ENCODE assay signal across 23 cellular contexts in genomic region chr1:100799954-100800612, GRCh38.
DNase-seq lines count a peak whose midpoint lies in the region; ATAC-seq, FAIRE-seq and TF ChIP-seq lines count a peak whose summit lies in the region.
"Had no signal": no experiment of that assay in that cellular context is flagged by ENCODE, and none has a peak within 500 bp of the region (broad histone marks: within the 10 kb centered on the region; RNA-seq: fewer than 3 reads in every experiment).

No MANE protein-coding gene starts in this region.

- no peak for FAIRE-seq in astrocyte (lab: Jason Lieb, UNC)

- no peaks in the 10 kb centered on the region for H4K20me1 ChIP-seq in astrocyte (ENCODE audit: insufficient read depth, low read length)

- DNase-seq in GM03348 (ENCODE audit: low spot score) (peak; percentile 25), astrocyte (ENCODE audit: low read depth) (peak; percentile 84), fibroblast of villous mesenchyme (ENCODE audit: low read depth) (peak; percentile 61), non-pigmented ciliary epithelial cell (ENCODE audit: low read depth) (peak; percentile 36), KG1 (lab: John Stamatoyannopoulos, UW) (no peak)
- no peak for DNase-seq in activated CD4-positive, alpha-beta memory T cell treated with anti-CD3 and anti-CD28 coated beads for 36 hours
- DNase-seq in activated CD8-positive, alpha-beta memory T cell treated with anti-CD3 and anti-CD28 coated beads, Interleukin-2, amount 10 ng/mL, durations not matched to agents 7 days and 5 days, result no peak
- no peak for DNase-seq in CD4-positive, alpha-beta memory T cell
- DNase-seq: activated naive CD4-positive, alpha-beta T cell treated with anti-CD3 and anti-CD28 coated beads for 36 hours; CD4-positive, CD25-positive, alpha-beta regulatory T cell; DND-41; effector memory CD8-positive, alpha-beta T cell; H7; MM.1S; NCI-H1694 treated with DMSO at 0.1 percent for 48 hours; NCI-H345; stimulated activated CD4-positive, alpha-beta T cell treated with anti-CD3 and anti-CD28 coated beads, Interleukin-1b, Interleukin-23, amount 100 ng/mL, for 48 hours; T-cell had no signal

- H3K27me3 Mint-ChIP-seq in astrocyte (ENCODE audit: low read depth, unreplicated experiment), result no peaks in the 10 kb centered on the region
- H3K27me3 Mint-ChIP-seq in activated CD4-positive, alpha-beta memory T cell treated with anti-CD3 and anti-CD28 coated beads for 36 hours, result peaks cover 12% of the 10 kb centered on the region
- H3K27me3 Mint-ChIP-seq in activated CD8-positive, alpha-beta memory T cell treated with anti-CD3 and anti-CD28 coated beads, Interleukin-2, amount 10 ng/mL, durations not matched to agents 7 days and 5 days, result peaks cover 31% of the 10 kb centered on the region
- H3K27me3 Mint-ChIP-seq in CD4-positive, alpha-beta memory T cell, result peaks cover 13 to 18% of the 10 kb centered on the region in 2 donors
- H3K27me3 Mint-ChIP-seq: brain had no signal

- TF ChIP-seq CTCF in astrocyte (IDR thresholded peaks at IDR 0.05; ENCODE audit: insufficient read depth, low read depth, low read length) (no peak), fibroblast of villous mesenchyme (IDR thresholded peaks at IDR 0.05; ENCODE audit: insufficient read depth, low read depth, low read length) (no peak)

- no peaks in the 10 kb centered on the region for H3K36me3 ChIP-seq in astrocyte (ENCODE audit: insufficient read depth, low read length)
- no peaks in the 10 kb centered on the region for H3K36me3 ChIP-seq in CD4-positive, alpha-beta memory T cell (ENCODE audit: insufficient read depth, low read length)
- H3K36me3 ChIP-seq: neutrophil had no signal

- H3K4me1 Mint-ChIP-seq in astrocyte (ENCODE audit: low read depth, unreplicated experiment), result peaks cover 8% of the 10 kb centered on the region
- no peaks in the 10 kb centered on the region for H3K4me1 Mint-ChIP-seq in activated CD4-positive, alpha-beta memory T cell treated with anti-CD3 and anti-CD28 coated beads for 36 hours (ENCODE audit: low read depth)
- H3K4me1 Mint-ChIP-seq in activated CD8-positive, alpha-beta memory T cell treated with anti-CD3 and anti-CD28 coated beads, Interleukin-2, amount 10 ng/mL, durations not matched to agents 7 days and 5 days, result no peaks in the 10 kb centered on the region
- no peaks in the 10 kb centered on the region for H3K4me1 Mint-ChIP-seq in CD4-positive, alpha-beta memory T cell
- H3K4me1 Mint-ChIP-seq: CD4-positive, CD25-positive, alpha-beta regulatory T cell; T-cell had no signal

- ATAC-seq in activated CD8-positive, alpha-beta memory T cell treated with anti-CD3 and anti-CD28 coated beads, Interleukin-2, amount 10 ng/mL, durations not matched to agents 7 days and 5 days, result no peak
- ATAC-seq: effector memory CD8-positive, alpha-beta T cell; sciatic nerve; T-cell had no signal

- intact Hi-C loops in activated CD4-positive, alpha-beta memory T cell treated with anti-CD3 and anti-CD28 coated beads for 36 hours (cut with micrococcal nuclease), result no loop called here
- intact Hi-C loops in CD4-positive, alpha-beta memory T cell (cut with micrococcal nuclease), result no loop called here

- H3K4me2 ChIP-seq in astrocyte (ENCODE audit: low read length), result no peak overlapping the region

- peaks cover 9% of the 10 kb centered on the region for H3K9me3 Mint-ChIP-seq in astrocyte (ENCODE audit: unreplicated experiment)
- peaks cover 15% of the 10 kb centered on the region for H3K9me3 Mint-ChIP-seq in activated CD4-positive, alpha-beta memory T cell treated with anti-CD3 and anti-CD28 coated beads for 36 hours
- H3K9me3 Mint-ChIP-seq in activated CD8-positive, alpha-beta memory T cell treated with anti-CD3 and anti-CD28 coated beads, Interleukin-2, amount 10 ng/mL, durations not matched to agents 7 days and 5 days (ENCODE audit: low read depth), result peaks cover 2% of the 10 kb centered on the region
- peaks cover 0 to 22% (median 12%) of the 10 kb centered on the region in 8 donors for H3K9me3 Mint-ChIP-seq in CD4-positive, alpha-beta memory T cell
- H3K9me3 Mint-ChIP-seq: stimulated activated naive CD8-positive, alpha-beta T cell treated with anti-CD3 and anti-CD28 coated beads, Interleukin-15, Interleukin-2, amounts not matched to agents 100 ng/mL and 50 ng/mL, for 24 hours had no signal

- H3K9ac ChIP-seq in astrocyte (ENCODE audit: low read length), result no peak overlapping the region

- H3K4me3 ChIP-seq in astrocyte (ENCODE audit: insufficient read depth, low read depth, low read length), result no peak overlapping the region
- no peak overlapping the region for H3K4me3 ChIP-seq in fibroblast of villous mesenchyme (ENCODE audit: low read depth, low read length)
- no peak overlapping the region for H3K4me3 ChIP-seq in CD4-positive, alpha-beta memory T cell (ENCODE audit: low read length in 2 of 2)

- no peak overlapping the region for H2AFZ ChIP-seq in astrocyte (ENCODE audit: low read depth, low read length)

- no peak overlapping the region for H3K27ac ChIP-seq in astrocyte (ENCODE audit: low read depth, low read length)
- H3K27ac ChIP-seq in CD4-positive, alpha-beta memory T cell (ENCODE audit: low read depth, low read length), result no peak overlapping the region
- H3K27ac ChIP-seq: neutrophil had no signal

- H3K27me3 ChIP-seq in astrocyte (ENCODE audit: insufficient read depth, low read length), result no peaks in the 10 kb centered on the region
- H3K27me3 ChIP-seq in CD4-positive, alpha-beta memory T cell (ENCODE audit: insufficient read depth, low read length), result no peaks in the 10 kb centered on the region
- H3K27me3 ChIP-seq: neutrophil had no signal

- H3K36me3 Mint-ChIP-seq in astrocyte (ENCODE audit: low read depth, unreplicated experiment), result no peaks in the 10 kb centered on the region
- no peaks in the 10 kb centered on the region for H3K36me3 Mint-ChIP-seq in activated CD4-positive, alpha-beta memory T cell treated with anti-CD3 and anti-CD28 coated beads for 36 hours
- no peaks in the 10 kb centered on the region for H3K36me3 Mint-ChIP-seq in activated CD8-positive, alpha-beta memory T cell treated with anti-CD3 and anti-CD28 coated beads, Interleukin-2, amount 10 ng/mL, durations not matched to agents 7 days and 5 days
- no peaks in the 10 kb centered on the region for H3K36me3 Mint-ChIP-seq in CD4-positive, alpha-beta memory T cell
- H3K36me3 Mint-ChIP-seq: brain; CD4-positive, CD25-positive, alpha-beta regulatory T cell; IgD-negative memory B cell; T-cell had no signal

- H3K27ac Mint-ChIP-seq in astrocyte (ENCODE audit: unreplicated experiment), result no peak overlapping the region
- no peak overlapping the region for H3K27ac Mint-ChIP-seq in activated CD4-positive, alpha-beta memory T cell treated with anti-CD3 and anti-CD28 coated beads for 36 hours
- H3K27ac Mint-ChIP-seq in activated CD8-positive, alpha-beta memory T cell treated with anti-CD3 and anti-CD28 coated beads, Interleukin-2, amount 10 ng/mL, durations not matched to agents 7 days and 5 days, result no peak overlapping the region
- H3K27ac Mint-ChIP-seq in CD4-positive, alpha-beta memory T cell, result no peak overlapping the region
- H3K27ac Mint-ChIP-seq: activated naive CD4-positive, alpha-beta T cell treated with anti-CD3 and anti-CD28 coated beads for 36 hours; brain; CD4-positive, CD25-positive, alpha-beta regulatory T cell; effector memory CD8-positive, alpha-beta T cell; IgD-negative memory B cell; stimulated activated naive CD8-positive, alpha-beta T cell treated with anti-CD3 and anti-CD28 coated beads, Interleukin-15, Interleukin-2, amounts not matched to agents 100 ng/mL and 50 ng/mL, for 24 hours; T-cell had no signal

- H3K79me2 ChIP-seq in astrocyte (ENCODE audit: insufficient read depth, low read length), result no peaks in the 10 kb centered on the region

- H3K4me3 Mint-ChIP-seq in astrocyte (ENCODE audit: unreplicated experiment), result no peak overlapping the region
- no peak overlapping the region for H3K4me3 Mint-ChIP-seq in activated CD4-positive, alpha-beta memory T cell treated with anti-CD3 and anti-CD28 coated beads for 36 hours
- no peak overlapping the region for H3K4me3 Mint-ChIP-seq in activated CD8-positive, alpha-beta memory T cell treated with anti-CD3 and anti-CD28 coated beads, Interleukin-2, amount 10 ng/mL, durations not matched to agents 7 days and 5 days
- H3K4me3 Mint-ChIP-seq in CD4-positive, alpha-beta memory T cell, result no peak overlapping the region
- H3K4me3 Mint-ChIP-seq: activated naive CD4-positive, alpha-beta T cell treated with anti-CD3 and anti-CD28 coated beads for 36 hours; brain; CD4-positive, CD25-positive, alpha-beta regulatory T cell; effector memory CD8-positive, alpha-beta T cell; IgD-negative memory B cell; stimulated activated naive CD8-positive, alpha-beta T cell treated with anti-CD3 and anti-CD28 coated beads, Interleukin-15, Interleukin-2, amounts not matched to agents 100 ng/mL and 50 ng/mL, for 24 hours; T-cell had no signal

- H3K9me3 ChIP-seq in astrocyte (ENCODE audit: insufficient read depth, low read depth, low read length), result no peaks in the 10 kb centered on the region
- no peaks in the 10 kb centered on the region for H3K9me3 ChIP-seq in CD4-positive, alpha-beta memory T cell (ENCODE audit: control insufficient read depth in 1 of 2, low read length in 2 of 2)
- H3K9me3 ChIP-seq: neutrophil had no signal

- POLR2A ChIA-PET in activated CD4-positive, alpha-beta memory T cell treated with anti-CD3 and anti-CD28 coated beads for 36 hours (lab: Charles Lee), result no interaction called here
- POLR2A ChIA-PET in CD4-positive, alpha-beta memory T cell (lab: Charles Lee; ENCODE audit: partially characterized antibody), result no interaction called here

- peaks cover 3% of the 10 kb centered on the region for H3K4me1 ChIP-seq in astrocyte (ENCODE audit: insufficient read depth, low read length)
- no peaks in the 10 kb centered on the region for H3K4me1 ChIP-seq in CD4-positive, alpha-beta memory T cell (ENCODE audit: insufficient read depth, low read length)

- CTCF ChIA-PET in activated CD4-positive, alpha-beta memory T cell treated with anti-CD3 and anti-CD28 coated beads for 36 hours (lab: Charles Lee), result no interaction called here
- CTCF ChIA-PET in activated CD8-positive, alpha-beta memory T cell treated with anti-CD3 and anti-CD28 coated beads, Interleukin-2, amount 10 ng/mL, durations not matched to agents 7 days and 5 days (lab: Charles Lee), result interaction anchor here (0.5 kb wide), 1 partner anchor 29 kb away, joined by 3 read pairs; no protein-coding TSS in a partner anchor
- CTCF ChIA-PET in CD4-positive, alpha-beta memory T cell (lab: Charles Lee; ENCODE audit: partially characterized antibody), result interaction anchor here (0.7 kb wide), 1 partner anchor 69 kb away, joined by 3 read pairs; no protein-coding TSS in a partner anchor

Comparison
In these comparisons a context has a peak if more than half of its experiments do, and no peak if none do; other contexts are left out.
1. DNase-seq: peak in GM03348 (single experiment), astrocyte (single experiment), fibroblast of villous mesenchyme (single experiment) and non-pigmented ciliary epithelial cell (single experiment); none in activated CD4-positive, alpha-beta memory T cell treated with anti-CD3 and anti-CD28 coated beads for 36 hours (single experiment), activated CD8-positive, alpha-beta memory T cell treated with anti-CD3 and anti-CD28 coated beads, Interleukin-2, amount 10 ng/mL, durations not matched to agents 7 days and 5 days (single experiment), KG1 (single experiment) and CD4-positive, alpha-beta memory T cell (0 of 5).